Comparison of ENCODE assay signal across 8 cellular contexts in genomic region chr1:243848165-243849088, GRCh38. TPM values are rescaled to one million over a fixed set of nuclear protein-coding genes. Genes with fewer than 3 reads are reported as not detected.
DNase-seq lines count a peak whose midpoint lies in the region; ATAC-seq, FAIRE-seq and TF ChIP-seq lines count a peak whose summit lies in the region.

No MANE protein-coding gene starts in this region.

- TF ChIP-seq CTCF in AG04449 (IDR thresholded peaks at IDR 0.05; ENCODE audit: insufficient read depth, low read length, missing control alignments) = no peak
- TF ChIP-seq CTCF in bronchial epithelial cell (IDR thresholded peaks at IDR 0.05; ENCODE audit: insufficient read depth, low read length, severe bottlenecking) = no peak

- H3K27ac ChIP-seq in muscle layer of colon (ENCODE audit: low read depth, low read length) = peak overlapping the region; percentile 84

- ATAC-seq in GM21390 (IDR thresholded peaks at IDR 0.05; ENCODE audit: unreplicated experiment) = no peak

- DNase-seq in AG04449 (ENCODE audit: low read depth, low spot score) (no peak), HTR-8/SVneo (ENCODE audit: insufficient read length, low spot score) (no peak), bronchial epithelial cell (ENCODE audit: low read depth) (peak; percentile 15), NCI-H526 (lab: John Stamatoyannopoulos, UW) (no peak), head of caudate nucleus (no peak), ureter (ENCODE audit: low spot score) (no peak)

- H3K9me3 ChIP-seq in muscle layer of colon (ENCODE audit: low read length) = no peaks in the 10 kb centered on the region

- peaks cover 15% of the 10 kb centered on the region for H3K4me1 ChIP-seq in muscle layer of colon (ENCODE audit: insufficient read depth, low read length)

- no peak overlapping the region for H3K9ac ChIP-seq in muscle layer of colon (ENCODE audit: low read length)

- CTCF ChIA-PET in AG04449 (lab: Yijun Ruan, JAX) = interaction anchor here (1.1 kb wide), 1 partner anchor 97 kb away, joined by 3 read pairs; no protein-coding TSS in a partner anchor

- POLR2A ChIA-PET in AG04449 (lab: Yijun Ruan, JAX) = interaction anchor here (1.0 kb wide), 1 partner anchor 79 kb away, joined by 3 read pairs; no protein-coding TSS in a partner anchor

- H3K36me3 ChIP-seq in bronchial epithelial cell (ENCODE audit: control insufficient read depth, insufficient read depth, low read length) (no peaks in the 10 kb centered on the region), muscle layer of colon (ENCODE audit: insufficient read depth, low read length) (no peaks in the 10 kb centered on the region)

- intact Hi-C loops in head of caudate nucleus (cut with DNase I) = loop anchor here (5.0 kb wide), 1 partner anchor 204 kb away; the partner anchor contains the start of gene ZBTB18

- H3K27me3 ChIP-seq in bronchial epithelial cell (ENCODE audit: control insufficient read depth, insufficient read depth, low read length) (peaks cover 12% of the 10 kb centered on the region), muscle layer of colon (ENCODE audit: control insufficient read depth in 1 of 2, insufficient read depth in 2 of 2, low read length in 2 of 2) (no peaks in the 10 kb centered on the region)

- H3K4me3 ChIP-seq in AG04449 (ENCODE audit: low read depth, low read length) (peak overlapping the region; percentile 69), bronchial epithelial cell (ENCODE audit: low read depth, low read length) (no peak overlapping the region), muscle layer of colon (ENCODE audit: low read depth in 1 of 2, low read length in 2 of 2) (peak overlapping the region; percentile 76 to 89)

- FAIRE-seq in HTR-8/SVneo (lab: Jason Lieb, UNC) = peak; percentile 49
- no peak for FAIRE-seq in bronchial epithelial cell (lab: Jason Lieb, UNC)

RNA-seq across cellular contexts. Expression of gene AKT3, which starts 1.6 kb away (rescaled TPM):
- total RNA-seq in bronchial epithelial cell = 7.9 and 8.2 TPM in 2 replicates
- total RNA-seq in ureter = 82.3 TPM
